ENCODE assay signal across 7 cellular contexts in the genomic region with DNA sequence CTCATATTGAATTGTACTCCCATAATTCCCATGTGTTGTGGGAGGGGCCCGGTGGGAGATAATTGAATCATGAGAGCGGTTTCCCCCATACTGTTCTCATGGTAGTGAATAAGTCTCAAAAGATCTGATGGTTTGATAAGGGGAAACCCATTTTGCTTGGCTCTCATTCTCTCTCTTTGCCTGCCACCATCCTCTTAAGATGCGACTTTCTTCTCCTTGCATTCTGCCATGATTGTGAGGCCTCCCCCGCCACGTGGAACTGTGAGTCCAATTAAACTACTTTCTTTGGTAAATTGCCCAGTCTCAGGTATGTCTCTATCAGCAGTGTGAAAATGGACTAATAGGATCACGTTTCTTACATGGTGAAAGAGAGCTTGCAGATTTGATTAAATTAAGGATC. TPM values are rescaled to one million over a fixed set of nuclear protein-coding genes. Genes with fewer than 3 reads are reported as not detected.
"Had no signal": no experiment of that assay in that cellular context is flagged by ENCODE, and none has a peak within 500 bp of the region (broad histone marks: within the 10 kb centered on the region; RNA-seq: fewer than 3 reads in every experiment).

No MANE protein-coding gene starts in this region.

RNA-seq across cellular contexts. Expression of gene ODAPH, which starts 18.6 kb away (rescaled TPM):
- total RNA-seq: PC-3, Peyer's patch, Right ventricle myocardium inferior, Right ventricle myocardium superior, RPMI7951, SJSA1, SK-MEL-5 had no signal
